In the genomic region with DNA sequence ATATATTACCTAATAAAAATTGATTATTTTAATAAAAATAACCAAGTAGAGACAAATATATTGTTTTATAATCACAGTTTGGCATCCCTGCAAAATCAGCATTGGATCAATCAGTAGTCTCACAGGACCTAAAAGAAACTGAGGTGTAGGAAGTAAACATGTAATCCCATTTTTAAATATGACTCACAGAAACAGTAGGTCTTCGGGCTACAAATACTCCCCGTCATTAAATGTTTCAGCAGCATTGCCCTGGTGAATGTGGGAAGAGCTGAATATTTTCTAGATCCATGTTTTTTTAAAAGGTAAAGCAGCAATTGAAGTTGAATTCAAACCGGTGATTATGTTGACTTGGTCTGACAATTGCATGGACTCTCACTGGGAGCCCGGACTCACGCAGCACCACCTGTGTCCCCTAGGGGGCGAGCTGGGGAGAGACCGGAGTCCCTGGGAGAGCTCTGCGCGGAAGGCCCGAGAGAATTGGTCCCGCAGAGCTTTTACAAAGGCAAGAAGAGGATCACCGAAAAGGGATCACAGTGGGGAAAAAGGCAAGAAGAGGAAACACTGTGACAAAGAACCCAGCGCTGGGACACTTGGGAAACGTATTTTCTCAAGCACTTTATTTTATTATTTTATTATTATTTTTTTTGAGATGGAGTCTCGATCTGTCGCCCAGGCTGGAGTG, we compare ENCODE assay signal across 8 cellular contexts.
DNase-seq lines count a peak whose midpoint lies in the region; ATAC-seq lines count a peak whose summit lies in the region.

No MANE protein-coding gene starts in this region.

- H3K27me3 Mint-ChIP-seq in effector memory CD8-positive, alpha-beta T cell, result no peaks in the 10 kb centered on the region

- H3K27ac Mint-ChIP-seq in effector memory CD8-positive, alpha-beta T cell, result peak overlapping the region; percentile 13 to 31

- peak; percentile 40 for ATAC-seq in HG02973 (IDR thresholded peaks at IDR 0.05; ENCODE audit: unreplicated experiment)
- ATAC-seq in effector memory CD8-positive, alpha-beta T cell (replicated peaks), result peak; percentile 98

- H3K9me3 Mint-ChIP-seq in effector memory CD8-positive, alpha-beta T cell, result no peaks in the 10 kb centered on the region

- H3K4me3 Mint-ChIP-seq in effector memory CD8-positive, alpha-beta T cell, result peak overlapping the region; percentile 51 to 63

- H3K36me3 Mint-ChIP-seq in effector memory CD8-positive, alpha-beta T cell (ENCODE audit: insufficient read depth), result peaks cover 12% of the 10 kb centered on the region

- DNase-seq in NCI-H1105 treated with DMSO at 0.1 percent for 48 hours (lab: John Stamatoyannopoulos, UW), result peak; percentile 15
- no peak for DNase-seq in NCI-H1105 (lab: John Stamatoyannopoulos, UW)
- peak; percentile 49 to 83 for DNase-seq in NOMO-1 (lab: John Stamatoyannopoulos, UW; ENCODE audit: unreplicated experiment in 2 of 2)
- DNase-seq in activated CD8-positive, alpha-beta memory T cell treated with anti-CD3 and anti-CD28 coated beads for 48 hours (ENCODE audit: low read depth in 2 of 3, low spot score in 2 of 3), result peak; percentile 71 to 96 (median 75)
- peak; percentile 92 to 96 (median 93) for DNase-seq in effector memory CD8-positive, alpha-beta T cell
- DNase-seq in midbrain (lab: John Stamatoyannopoulos, UW), result peak; percentile 87
- DNase-seq in stimulated activated CD8-positive, alpha-beta memory T cell treated with anti-CD3 and anti-CD28 coated beads, Interleukin-4, amount 100 ng/mL, for 48 hours, result peak; percentile 96

- peaks cover 21 to 22% of the 10 kb centered on the region in 2 donors for H3K4me1 Mint-ChIP-seq in effector memory CD8-positive, alpha-beta T cell (ENCODE audit: low read depth in 2 of 2)
